ENCODE assay signal across 9 cellular contexts in the genomic region with DNA sequence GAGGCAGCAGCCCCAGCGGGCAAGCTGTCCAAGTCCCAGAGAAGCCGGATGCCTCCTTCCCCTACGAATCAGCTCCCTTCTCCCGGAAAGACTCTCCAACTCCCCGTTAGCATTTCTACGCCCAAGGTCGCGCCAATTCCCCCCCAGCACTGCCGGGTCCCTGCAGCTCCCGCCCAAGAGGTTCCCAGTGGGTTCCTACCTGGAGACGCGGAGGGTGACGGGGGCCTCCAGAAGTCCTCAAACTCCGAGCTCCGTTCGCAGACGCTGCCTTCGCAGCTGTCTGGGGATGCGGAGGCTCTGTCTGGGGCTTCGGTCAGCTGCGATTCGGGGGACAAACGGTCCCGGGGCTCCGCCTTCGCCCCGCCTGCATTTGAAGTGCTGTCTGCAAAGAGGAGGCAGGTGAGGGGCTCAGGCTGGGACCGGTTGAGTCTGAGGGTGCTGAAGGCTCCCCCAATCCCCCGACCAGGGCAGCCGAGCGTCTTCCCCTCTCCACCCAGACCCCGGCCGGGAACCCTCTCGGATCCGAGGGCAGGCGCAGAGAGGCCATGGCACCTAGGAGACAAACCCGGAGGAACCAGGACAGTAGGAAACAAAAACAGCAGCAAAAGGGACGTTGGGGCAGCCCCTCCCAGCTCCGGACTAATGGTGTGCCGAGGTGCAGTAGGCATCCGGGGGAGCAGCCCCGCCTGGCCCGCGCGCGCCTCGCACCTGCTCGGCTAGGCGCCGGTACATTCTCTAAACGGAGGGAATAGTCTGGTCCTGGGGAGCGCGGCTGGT. TPM values are rescaled to one million over a fixed set of nuclear protein-coding genes. Genes with fewer than 3 reads are reported as not detected.
DNase-seq lines count a peak whose midpoint lies in the region; ATAC-seq and TF ChIP-seq lines count a peak whose summit lies in the region.
"Had no signal": no experiment of that assay in that cellular context is flagged by ENCODE, and none has a peak within 500 bp of the region (broad histone marks: within the 10 kb centered on the region; RNA-seq: fewer than 3 reads in every experiment).

No MANE protein-coding gene starts in this region.

- H3K4me1 ChIP-seq in IMR-90 (ENCODE audit: control insufficient read depth, insufficient read depth, low read length): peaks cover 8% of the 10 kb centered on the region
- peaks cover 0 to 71% (median 69%) of the 10 kb centered on the region in 4 donors for H3K4me1 ChIP-seq in sigmoid colon

- H2BK120ac ChIP-seq in IMR-90 (ENCODE audit: low read depth, low read length): no peak overlapping the region

- no peak for TF ChIP-seq RAD21 in IMR-90 (IDR thresholded peaks at IDR 0.05; ENCODE audit: low read length)

- no peak overlapping the region for H3K56ac ChIP-seq in IMR-90 (ENCODE audit: extremely low read depth, insufficient read depth, low read length)

- CTCF ChIA-PET in IMR-90 (lab: Yijun Ruan, JAX): no interaction called here

- TF ChIP-seq EP300 in sigmoid colon (IDR thresholded peaks at IDR 0.05): no peak

- H4K5ac ChIP-seq in IMR-90 (ENCODE audit: low read depth, low read length): no peak overlapping the region

- H2BK5ac ChIP-seq in IMR-90 (ENCODE audit: low read depth, low read length, poor library complexity, severe bottlenecking): no peak overlapping the region

- H4K91ac ChIP-seq in IMR-90 (ENCODE audit: insufficient read depth, low read depth, low read length): no peak overlapping the region

- H3K36me3 ChIP-seq in IMR-90 (ENCODE audit: control insufficient read depth, insufficient read depth, low read length): no peaks in the 10 kb centered on the region
- H3K36me3 ChIP-seq in sigmoid colon: no peaks in the 10 kb centered on the region

- in situ Hi-C loops in IMR-90 (cut with MboI; ENCODE audit: low sequenced_read_pairs): no loop called here

- ATAC-seq in IMR-90 (ENCODE audit: low read depth): no peak

- no TSS peak for BruUV-seq in IMR-90 (replicated peaks; lab: Mats Ljungman, UMichigan)

- no peak overlapping the region for H3K18ac ChIP-seq in IMR-90 (ENCODE audit: low read depth, low read length)

- peak overlapping the region; percentile 65; the same call in 1 of the 2 replicates for H3K23ac ChIP-seq in IMR-90 (ENCODE audit: low read depth, low read length)

- H4K8ac ChIP-seq in IMR-90 (ENCODE audit: low read depth in 2 of 2, low read length in 2 of 2): no peak overlapping the region

- dilution Hi-C loops in IMR-90 (cut with HindIII; ENCODE audit: low sequenced_read_pairs, unreplicated experiment): no loop called here

- peak overlapping the region; percentile 79 for H2AFZ ChIP-seq in IMR-90 (replicated peaks; ENCODE audit: low read length, poor library complexity)

- no peaks in the 10 kb centered on the region for H3K9me1 ChIP-seq in IMR-90 (ENCODE audit: insufficient read depth, low read length)

- no peak overlapping the region for H2AK5ac ChIP-seq in IMR-90 (ENCODE audit: low read depth, low read length)

- no peak overlapping the region for H3K9ac ChIP-seq in IMR-90 (ENCODE audit: low read depth, low read length)

- no peak overlapping the region for H2BK20ac ChIP-seq in IMR-90 (ENCODE audit: low read depth, low read length)

- H3K27ac ChIP-seq in IMR-90 (ENCODE audit: insufficient read depth, low read length) (no peak overlapping the region), sigmoid colon (no peak overlapping the region)

- H4K20me1 ChIP-seq in IMR-90 (ENCODE audit: insufficient read depth, low read length): peaks cover 17% of the 10 kb centered on the region

- no peaks in the 10 kb centered on the region for H3K79me1 ChIP-seq in IMR-90 (ENCODE audit: low read depth in 1 of 2, low read length in 2 of 2)

- 1% methylated on average over 28 of the region's 53 CpGs; no CpG with 5 or more reads in 1 of the 2 experiments for WGBS in IMR-90 (ENCODE audit: extremely low coverage in 2 of 2, insufficient read length in 1 of 2), 2 experiments
- 1 to 2% methylated on average over 53 of the region's 53 CpGs for WGBS in sigmoid colon, 2 donors
- 2 to 5% methylated on average over 53 of the region's 53 CpGs for WGBS in lower leg skin, 2 donors

- H3K9me3 ChIP-seq in IMR-90 (ENCODE audit: control insufficient read depth, insufficient read depth, low read length): peaks cover 13% of the 10 kb centered on the region; the same call in 1 of the 2 replicates
- no peaks in the 10 kb centered on the region for H3K9me3 ChIP-seq in sigmoid colon

- intact Hi-C loops in IMR-90 (cut with micrococcal nuclease) (loop anchor here (10.0 kb wide), 1 partner anchor 352 kb away; a partner anchor contains a TSS), sigmoid colon (cut with DNase I) (no loop called here), lower leg skin (cut with DNase I; ENCODE audit: low total_unique reads) (no loop called here)

- H2AK9ac ChIP-seq in IMR-90 (replicated peaks; ENCODE audit: low read depth, low read length, poor library complexity): peak overlapping the region; percentile 43

- TF ChIP-seq CTCF in IMR-90 (conservative IDR thresholded peaks at IDR 0.05; ENCODE audit: low read depth, low read length) (no peak), sigmoid colon (IDR thresholded peaks at IDR 0.05) (no peak), lower leg skin (IDR thresholded peaks at IDR 0.05) (no peak)

- TF ChIP-seq POLR2A in IMR-90 (IDR thresholded peaks at IDR 0.05; ENCODE audit: low read depth, low read length): no peak
- TF ChIP-seq POLR2A in sigmoid colon (IDR thresholded peaks at IDR 0.05): no peak
- no peak for TF ChIP-seq POLR2A in lower leg skin (IDR thresholded peaks at IDR 0.05)

- DNase-seq in D341Med (ENCODE audit: low spot score): peak; percentile 47
- DNase-seq in IMR-90: no peak
- DNase-seq in activated CD8-positive, alpha-beta memory T cell treated with anti-CD3 and anti-CD28 coated beads for 24 hours: peak; percentile 79
- DNase-seq in glomerular visceral epithelial cell (ENCODE audit: extremely low spot score): peak; percentile 21
- no peak for DNase-seq in sigmoid colon
- no peak for DNase-seq in DMS114 treated with DMSO at 0.1 percent for 48 hours (lab: John Stamatoyannopoulos, UW; ENCODE audit: unreplicated experiment)
- no peak for DNase-seq in RKO (ENCODE audit: low spot score)
- DNase-seq in lower leg skin (ENCODE audit: low spot score in 2 of 2): no peak

- H3K27me3 ChIP-seq in IMR-90 (ENCODE audit: control insufficient read depth, insufficient read depth, low read length): peaks cover 97% of the 10 kb centered on the region
- H3K27me3 ChIP-seq in sigmoid colon: peaks cover 64 to 99% (median 79%) of the 10 kb centered on the region in 3 donors

- POLR2A ChIA-PET in IMR-90 (lab: Charles Lee; ENCODE audit: unreplicated experiment): no interaction called here

- no peak overlapping the region for H3K4ac ChIP-seq in IMR-90 (ENCODE audit: low read depth, low read length)

- no peak overlapping the region for H2BK15ac ChIP-seq in IMR-90 (ENCODE audit: low read depth, low read length)

- H3K14ac ChIP-seq in IMR-90 (replicated peaks; ENCODE audit: low read depth, low read length): no peak overlapping the region

- H3K4me2 ChIP-seq in IMR-90 (ENCODE audit: low read depth, low read length): peak overlapping the region; percentile 28; the same call in 1 of the 2 replicates

- no peak overlapping the region for H3K4me3 ChIP-seq in IMR-90 (ENCODE audit: insufficient read depth, low read depth, low read length)
- peak overlapping the region; percentile 1 to 54 (median 42) for H3K4me3 ChIP-seq in sigmoid colon
- no peak overlapping the region for H3K4me3 ChIP-seq in lower leg skin (ENCODE audit: low read depth, poor library complexity, severe bottlenecking)

TF ChIP-seq in IMR-90, 13 proteins besides CTCF, POLR2A, EP300 and RAD21:
- TF ChIP-seq RFX5 (IDR thresholded peaks at IDR 0.05; ENCODE audit: low read depth, low read length) (no peak), BHLHE40 (IDR thresholded peaks at IDR 0.05; ENCODE audit: low read depth, low read length) (no peak), SMC3 (IDR thresholded peaks at IDR 0.05; ENCODE audit: low read depth, low read length) (no peak), NFE2L2 (IDR thresholded peaks at IDR 0.05; ENCODE audit: low read depth, low read length) (no peak), FOS (IDR thresholded peaks at IDR 0.05; ENCODE audit: low read depth, low read length) (no peak), MAZ (IDR thresholded peaks at IDR 0.05; ENCODE audit: borderline replicate concordance, low read depth, low read length) (no peak), MXI1 (IDR thresholded peaks at IDR 0.05; ENCODE audit: borderline replicate concordance, low read depth, low read length) (no peak), MAFK (IDR thresholded peaks at IDR 0.05; ENCODE audit: low read depth, low read length) (no peak), CHD1 (IDR thresholded peaks at IDR 0.05; ENCODE audit: low read depth, low read length) (no peak), CEBPB (IDR thresholded peaks at IDR 0.05; ENCODE audit: low read depth, low read length) (no peak), RCOR1 (IDR thresholded peaks at IDR 0.05; ENCODE audit: insufficient replicate concordance, low read length) (no peak)
- TF ChIP-seq, protein P1, sequence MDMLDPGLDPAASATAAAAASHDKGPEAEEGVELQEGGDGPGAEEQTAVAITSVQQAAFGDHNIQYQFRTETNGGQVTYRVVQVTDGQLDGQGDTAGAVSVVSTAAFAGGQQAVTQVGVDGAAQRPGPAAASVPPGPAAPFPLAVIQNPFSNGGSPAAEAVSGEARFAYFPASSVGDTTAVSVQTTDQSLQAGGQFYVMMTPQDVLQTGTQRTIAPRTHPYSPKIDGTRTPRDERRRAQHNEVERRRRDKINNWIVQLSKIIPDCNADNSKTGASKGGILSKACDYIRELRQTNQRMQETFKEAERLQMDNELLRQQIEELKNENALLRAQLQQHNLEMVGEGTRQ (IDR thresholded peaks at IDR 0.05; ENCODE audit: low read depth, low read length): no peak
- TF ChIP-seq, protein P2, sequence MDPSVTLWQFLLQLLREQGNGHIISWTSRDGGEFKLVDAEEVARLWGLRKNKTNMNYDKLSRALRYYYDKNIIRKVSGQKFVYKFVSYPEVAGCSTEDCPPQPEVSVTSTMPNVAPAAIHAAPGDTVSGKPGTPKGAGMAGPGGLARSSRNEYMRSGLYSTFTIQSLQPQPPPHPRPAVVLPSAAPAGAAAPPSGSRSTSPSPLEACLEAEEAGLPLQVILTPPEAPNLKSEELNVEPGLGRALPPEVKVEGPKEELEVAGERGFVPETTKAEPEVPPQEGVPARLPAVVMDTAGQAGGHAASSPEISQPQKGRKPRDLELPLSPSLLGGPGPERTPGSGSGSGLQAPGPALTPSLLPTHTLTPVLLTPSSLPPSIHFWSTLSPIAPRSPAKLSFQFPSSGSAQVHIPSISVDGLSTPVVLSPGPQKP (IDR thresholded peaks at IDR 0.05; ENCODE audit: borderline replicate concordance, low read depth, low read length): no peak

RNA-seq across cellular contexts. Expression of a gene that starts 3.9 kb away (rescaled TPM):
- total RNA-seq in IMR-90 (2012; rRNA removed): under 0.01 TPM in 2 replicates
- polyA plus RNA-seq in IMR-90 (2012; rRNA removed): 0.16 and 0.21 TPM in 2 replicates
- polyA plus RNA-seq in IMR-90 (2012; cell fraction: cytosol; rRNA removed): 0.05 and 0.12 TPM in 2 replicates
- polyA plus RNA-seq in IMR-90 (2012; cell fraction: nucleus; rRNA removed; ENCODE audit: low replicate concordance): 0.85 and 1.0 TPM in 2 replicates
- under 1 TPM; 0.28 to 0.49 (median 0.38) TPM for total RNA-seq in sigmoid colon
- 1 to 10 TPM; 3.6 to 9.6 (median 5.5) TPM for polyA plus RNA-seq in sigmoid colon
- total RNA-seq in lower leg skin: under 1 TPM in 3 of 4 donors, not detected in 1; 0.27 to 0.91 (median 0.36) TPM
- total RNA-seq: lung microvascular endothelial cell had no signal

Comparison
In these comparisons a context has a peak if more than half of its experiments do, and no peak if none do; other contexts are left out.
1. DNase-seq: peak in D341Med (single experiment), activated CD8-positive, alpha-beta memory T cell treated with anti-CD3 and anti-CD28 coated beads for 24 hours (single experiment) and glomerular visceral epithelial cell (single experiment); none in IMR-90 (single experiment), sigmoid colon (single experiment), DMS114 treated with DMSO at 0.1 percent for 48 hours (single experiment), RKO (single experiment) and lower leg skin (0 of 2).
2. H3K4me3 ChIP-seq: peak in sigmoid colon (4 of 4); none in IMR-90 (single experiment) and lower leg skin (single experiment).